ENCODE assay signal across 8 cellular contexts in the genomic region with DNA sequence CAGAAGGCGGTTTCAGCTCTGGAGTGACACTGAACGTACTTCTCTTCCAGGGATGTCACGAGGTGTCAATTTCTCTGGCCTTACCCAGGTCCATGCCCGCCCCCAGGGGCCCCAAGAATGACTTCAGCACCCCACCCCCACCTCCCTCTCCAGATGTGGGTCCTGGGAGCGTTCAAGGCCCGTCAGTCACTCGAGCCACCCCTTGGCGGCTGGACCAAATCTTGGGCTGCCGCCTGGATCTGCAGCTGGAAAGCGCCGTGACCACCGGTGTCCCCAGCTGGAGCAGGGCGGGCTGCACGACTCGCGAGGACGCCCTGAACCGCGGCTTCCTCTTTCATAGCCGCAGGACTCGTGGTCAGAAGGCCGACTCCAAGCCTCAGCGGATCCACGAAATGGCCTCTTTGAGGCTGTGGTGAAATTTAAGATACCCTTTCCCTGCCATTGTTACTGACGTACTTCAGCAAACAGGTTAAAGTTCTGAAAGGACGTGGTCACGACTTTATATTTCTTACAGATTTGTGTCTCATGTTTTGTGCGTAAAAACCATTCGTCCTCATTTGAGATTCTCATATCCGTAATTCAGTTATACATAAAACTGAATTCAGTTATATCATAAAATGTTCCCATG. TPM values are rescaled to one million over a fixed set of nuclear protein-coding genes. Genes with fewer than 3 reads are reported as not detected.
A peak's percentile ranks its signal among the peaks of the same experiment; 100 is the strongest.
DNase-seq lines count a peak whose midpoint lies in the region; ATAC-seq, FAIRE-seq and TF ChIP-seq lines count a peak whose summit lies in the region.

No MANE protein-coding gene starts in this region.

- peaks cover 14% of the 10 kb centered on the region for H3K36me3 Mint-ChIP-seq in T-helper 2 cell treated with Interferon-gamma antibody and Interleukin-4, amounts not matched to agents 5 μg/mL and 100 μg/mL, for 36 hours (ENCODE audit: low read depth)

- FAIRE-seq in K562 (lab: Jason Lieb, UNC), result peak; percentile 74

- H3K79me2 ChIP-seq in K562 (ENCODE audit: control insufficient read depth, insufficient read depth, low read length), result 0 out of 3 replicates have a peak, but pooled peaks cover 2% of the 10 kb centered on the region

- peak; percentile 48 for ATAC-seq in HG02610 (IDR thresholded peaks at IDR 0.05; ENCODE audit: unreplicated experiment)
- ATAC-seq in K562, result peak; percentile 71

- no peaks in the 10 kb centered on the region for H3K36me3 ChIP-seq in K562 (ENCODE audit: control insufficient read depth, insufficient read depth, low read length)
- peaks cover 6% of the 10 kb centered on the region for H3K36me3 ChIP-seq in rectal smooth muscle tissue (ENCODE audit: control insufficient read depth, insufficient read depth, low read length)

- H3K9ac ChIP-seq in K562 (ENCODE audit: insufficient read depth in 1 of 2, low read depth in 2 of 2, low read length in 2 of 2) (peak overlapping the region; percentile 92), rectal smooth muscle tissue (ENCODE audit: low read length) (peak overlapping the region; percentile 57)

- no peak for TF ChIP-seq RAD21 in K562 (CRISPR knock-in tag; conservative IDR thresholded peaks at IDR 0.05 in 1 of 2, IDR thresholded peaks at IDR 0.05 in 1 of 2)

- H3K27me3 ChIP-seq in K562 (ENCODE audit: control insufficient read depth in 2 of 2, insufficient read depth in 2 of 2, low read length in 2 of 2) (no peaks in the 10 kb centered on the region), rectal smooth muscle tissue (ENCODE audit: control insufficient read depth, insufficient read depth, low read length) (no peaks in the 10 kb centered on the region)

- no peaks in the 10 kb centered on the region for H3K9me3 ChIP-seq in K562 (replicated peaks; ENCODE audit: control insufficient read depth, insufficient read depth, low read depth, low read length)

- DNase-seq in NB4 (ENCODE audit: low read depth) (peak; percentile 93), K562 (ENCODE audit: extremely low read depth in 1 of 4, low spot score in 3 of 4) (peak; percentile 74 to 86 (median 78)), hippocampal formation (lab: John Stamatoyannopoulos, UW) (peak; percentile 20 to 75), kidney glomerular epithelial cell (lab: John Stamatoyannopoulos, UW) (no peak)
- DNase-seq in T-helper 2 cell treated with Interferon-gamma antibody and Interleukin-4, amounts not matched to agents 5 μg/mL and 100 μg/mL, for 36 hours (ENCODE audit: low spot score), result peak; percentile 50

- TF ChIP-seq CTCF in GM12875 (IDR thresholded peaks at IDR 0.05; ENCODE audit: borderline replicate concordance, insufficient read depth, low read depth, low read length), result no peak
- no peak for TF ChIP-seq CTCF in NB4 (IDR thresholded peaks at IDR 0.05; ENCODE audit: low read depth, low read length)
- no peak for TF ChIP-seq CTCF in K562 (IDR thresholded peaks at IDR 0.05 in 2 of 3, conservative IDR thresholded peaks at IDR 0.05 in 1 of 3; ENCODE audit: insufficient read depth in 2 of 3, low read depth in 1 of 3, low read length in 3 of 3)

- no TSS peak for BruUV-seq in K562 (replicated peaks; lab: Mats Ljungman, UMichigan)

- no peaks in the 10 kb centered on the region for H3K27me3 Mint-ChIP-seq in T-helper 2 cell treated with Interferon-gamma antibody and Interleukin-4, amounts not matched to agents 5 μg/mL and 100 μg/mL, for 36 hours (ENCODE audit: low read depth)

- CTCF ChIA-PET in K562 (lab: Yijun Ruan, JAX; ENCODE audit: low intra/inter-chr PET ratio), result interaction anchor here (1.0 to 1.1 kb wide), 2 partner anchors 21 to 203 kb away, joined by 3 read pairs; no protein-coding TSS in a partner anchor

- peak overlapping the region; percentile 96 for H3K4me3 Mint-ChIP-seq in T-helper 2 cell treated with Interferon-gamma antibody and Interleukin-4, amounts not matched to agents 5 μg/mL and 100 μg/mL, for 36 hours

- peak overlapping the region; percentile 89 for H3K27ac Mint-ChIP-seq in T-helper 2 cell treated with Interferon-gamma antibody and Interleukin-4, amounts not matched to agents 5 μg/mL and 100 μg/mL, for 36 hours

- no peaks in the 10 kb centered on the region for H3K9me1 ChIP-seq in K562 (ENCODE audit: control insufficient read depth, insufficient read depth, low read length)

- no peaks in the 10 kb centered on the region for H4K20me1 ChIP-seq in K562 (replicated peaks; ENCODE audit: control insufficient read depth, insufficient read depth, low read length)

- no peaks in the 10 kb centered on the region for H3K9me3 Mint-ChIP-seq in T-helper 2 cell treated with Interferon-gamma antibody and Interleukin-4, amounts not matched to agents 5 μg/mL and 100 μg/mL, for 36 hours

- POLR2A ChIA-PET in K562 (lab: Yijun Ruan, JAX), result interaction anchor here (0.8 to 3.6 kb wide), 23 partner anchors 9 to 210 kb away, joined by 3 to 47 read pairs (median 5); a partner anchor contains a TSS

- peaks cover 30% of the 10 kb centered on the region for H3K4me1 Mint-ChIP-seq in T-helper 2 cell treated with Interferon-gamma antibody and Interleukin-4, amounts not matched to agents 5 μg/mL and 100 μg/mL, for 36 hours (ENCODE audit: low read depth)

- peaks cover 6 to 11% of the 10 kb centered on the region in 2 experiments for H3K4me1 ChIP-seq in K562 (replicated peaks in 1 of 2; ENCODE audit: control insufficient read depth in 2 of 2, insufficient read depth in 2 of 2, low read length in 2 of 2)
- H3K4me1 ChIP-seq in rectal smooth muscle tissue (ENCODE audit: control insufficient read depth, insufficient read depth, low read length), result peaks cover 4% of the 10 kb centered on the region

- intact Hi-C loops in K562 (cut with micrococcal nuclease), result loop anchor here (1.0 to 5.0 kb wide), 5 partner anchors 33 to 270 kb away; no protein-coding TSS in a partner anchor

- TF ChIP-seq POLR2A in NB4 (IDR thresholded peaks at IDR 0.05; ENCODE audit: extremely low read depth, insufficient read length) (no peak), K562 (conservative IDR thresholded peaks at IDR 0.05) (no peak; the same call in 1 of the 2 replicates)

- WGBS in K562 (ENCODE audit: insufficient coverage, low coverage, missing lambda C conversion rate), result 2% methylated on average over 30 of the region's 30 CpGs

- peak overlapping the region; percentile 95 for H2AFZ ChIP-seq in K562 (ENCODE audit: low read depth, low read length)

- H3K4me3 ChIP-seq in GM12875 (ENCODE audit: low read depth, low read length), result peak overlapping the region; percentile 35
- peak overlapping the region; percentile 63 for H3K4me3 ChIP-seq in NB4 (ENCODE audit: low read depth, low read length)
- H3K4me3 ChIP-seq in K562, result peak overlapping the region; percentile 72
- H3K4me3 ChIP-seq in rectal smooth muscle tissue (ENCODE audit: low read length), result peak overlapping the region; percentile 66

- H3K27ac ChIP-seq in K562 (ENCODE audit: extremely low read depth, low read depth, low read length) (peak overlapping the region; percentile 95), rectal smooth muscle tissue (ENCODE audit: low read depth, low read length) (peak overlapping the region; percentile 87)

- H3K4me2 ChIP-seq in K562 (ENCODE audit: insufficient read depth, low read length), result peak overlapping the region; percentile 91

- TF ChIP-seq EP300 in K562 (IDR thresholded peaks at IDR 0.05; ENCODE audit: low read length), result no peak

- in situ Hi-C loops in K562 (cut with MboI), result no loop called here

TF ChIP-seq in K562, 482 proteins besides CTCF, POLR2A, EP300 and RAD21 (continues in another document):
- TF ChIP-seq ZNF551 (CRISPR knock-in tag; IDR thresholded peaks at IDR 0.05), result no peak
- no peak for TF ChIP-seq ZNF707 (CRISPR knock-in tag; conservative IDR thresholded peaks at IDR 0.05)
- TF ChIP-seq GABPB2 (CRISPR knock-in tag; conservative IDR thresholded peaks at IDR 0.05), result no peak
- TF ChIP-seq SRF (CRISPR knock-in tag; IDR thresholded peaks at IDR 0.05), result no peak; a peak in 1 of 4 replicates
- no peak for TF ChIP-seq EWSR1 (IDR thresholded peaks at IDR 0.05; ENCODE audit: borderline replicate concordance, low read depth, partially characterized antibody)
- TF ChIP-seq SMAD1 (IDR thresholded peaks at IDR 0.05; ENCODE audit: low read depth, low read length, partially characterized antibody), result no peak
- TF ChIP-seq SMARCA4 (IDR thresholded peaks at IDR 0.05), result peak; percentile 20; the same call in 1 of the 2 replicates

RNA-seq across cellular contexts. Expression of a gene that starts 29.3 kb away (rescaled TPM):
- total RNA-seq in K562 (2011; cell fraction: chromatin; rRNA removed; ENCODE audit: low replicate concordance), result 7.8 and 13.4 TPM in 2 replicates
- total RNA-seq in K562 (2011; cell fraction: nucleolus; rRNA removed), result 4.8 and 5.9 TPM in 2 replicates
- 8.2 and 15.0 TPM in 2 replicates for total RNA-seq in K562 (2011; cell fraction: nucleoplasm; rRNA removed)
- 4.4 and 4.8 TPM in 2 replicates for total RNA-seq in K562 (2014; rRNA removed)
- total RNA-seq in K562 (2014; rRNA removed; fragmentation: Illumina TruSeq; extraction: Trizol), result 6.5 and 7.3 TPM in 2 replicates
- total RNA-seq in K562 (2015; rRNA removed; fragmentation: Illumina TruSeq; extraction: Trizol), result 6.1 and 6.7 TPM in 2 replicates
- 5.3 and 6.3 TPM in 2 replicates for total RNA-seq in K562 (2021)
- 4.8 and 6.7 TPM in 2 replicates for polyA plus RNA-seq in K562 (2011; rRNA removed)
- 2.0 and 2.8 TPM in 2 replicates for polyA plus RNA-seq in K562 (2011; cell fraction: cytosol; rRNA removed)
- polyA plus RNA-seq in K562 (2011; cell fraction: nucleus; rRNA removed), result 6.6 and 8.0 TPM in 2 replicates
- 3.9 and 8.4 TPM in 2 replicates for polyA plus RNA-seq in K562 (2012)
- polyA plus RNA-seq in K562 (2014; fragmentation: Illumina TruSeq; extraction: Trizol), result 5.9 and 6.6 TPM in 2 replicates
- 1 to 10 TPM; 1.7 to 2.3 TPM for polyA plus RNA-seq in K562 (2014; fragmentation: Nextera tagmentation; extraction: Ambion mirVana)
- 5.2 and 5.7 TPM in 2 replicates for polyA plus RNA-seq in K562 (2014; rRNA removed)
- 7.4 and 7.6 TPM in 2 replicates for polyA minus RNA-seq in K562 (2011; rRNA and poly(A)+ RNA removed)
- 2.9 and 3.2 TPM in 2 replicates for polyA minus RNA-seq in K562 (2011; cell fraction: cytosol; rRNA and poly(A)+ RNA removed)
- polyA minus RNA-seq in K562 (2011; cell fraction: nucleus; rRNA and poly(A)+ RNA removed), result 5.3 and 6.3 TPM in 2 replicates
